9 cellular contexts compared by ENCODE assay signal in the genomic region with DNA sequence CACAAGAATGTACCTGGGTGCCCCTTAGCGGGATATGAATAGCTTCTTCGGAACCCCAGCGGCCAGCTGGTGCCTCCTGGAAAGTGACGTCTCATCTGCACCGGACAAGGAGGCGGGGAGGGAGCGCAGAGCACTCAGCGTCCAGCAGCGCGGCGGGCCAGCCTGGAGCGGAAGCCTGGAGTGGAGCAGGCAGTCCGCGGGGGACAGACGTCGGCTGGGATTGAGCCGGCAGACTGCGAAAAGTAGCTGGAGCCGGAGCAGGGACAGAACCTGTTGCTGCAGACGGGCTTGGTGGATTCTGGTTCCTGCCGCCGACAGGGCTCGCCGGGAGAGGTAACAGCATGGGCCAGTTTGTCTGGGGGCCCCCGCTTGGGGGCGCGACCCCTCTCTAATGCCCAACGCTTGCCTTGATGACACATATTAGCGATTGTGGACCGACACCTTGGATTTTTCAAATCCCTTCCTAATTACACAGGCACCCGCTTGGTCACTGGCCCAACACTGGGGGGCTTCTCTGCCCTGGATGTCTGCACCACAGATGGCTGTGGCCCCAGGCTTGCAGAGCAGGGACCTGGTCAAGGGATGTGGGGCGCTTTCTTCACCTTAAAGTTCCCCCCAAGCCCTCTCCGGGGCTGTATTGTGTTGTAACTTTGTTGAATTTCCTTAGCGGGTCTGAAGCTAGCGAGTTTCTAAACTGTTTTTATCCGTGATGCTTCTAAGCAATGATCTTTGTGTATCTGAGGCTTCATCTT. TPM values are rescaled to one million over a fixed set of nuclear protein-coding genes. Genes with fewer than 3 reads are reported as not detected.
DNase-seq lines count a peak whose midpoint lies in the region; ATAC-seq, FAIRE-seq and TF ChIP-seq lines count a peak whose summit lies in the region.
"Had no signal": no experiment of that assay in that cellular context is flagged by ENCODE, and none has a peak within 500 bp of the region (broad histone marks: within the 10 kb centered on the region; RNA-seq: fewer than 3 reads in every experiment).

Gene NPFFR2, plus strand, starts transcription at position 133 of the 752 bp plus-strand sequence. CDS start 96,592 bp downstream, outside the sequence.

- no peak for TF ChIP-seq CTCF in HepG2 (CRISPR knock-in tag; IDR thresholded peaks at IDR 0.05)

- TF ChIP-seq EP300 in HepG2 (IDR thresholded peaks at IDR 0.05; ENCODE audit: low read depth in 2 of 2, low read length in 2 of 2), result no peak
- no peak for TF ChIP-seq EP300 in HepG2 (CRISPR knock-in tag; IDR thresholded peaks at IDR 0.05; ENCODE audit: borderline replicate concordance)

- peak; percentile 15 for DNase-seq in DMS153 (lab: John Stamatoyannopoulos, UW)
- no peak for DNase-seq in DMS153 treated with DMSO at 0.1 percent for 48 hours (lab: John Stamatoyannopoulos, UW; ENCODE audit: unreplicated experiment)
- no peak for DNase-seq in HepG2 (ENCODE audit: low spot score)
- no peak for DNase-seq in mesenteric fat pad (ENCODE audit: low spot score)
- no peak for DNase-seq in pons (ENCODE audit: low spot score)
- no peak for DNase-seq in activated T-cell treated with anti-CD3 and anti-CD28 coated beads, Interleukin-2, amount 50 U/mL, for 72 hours

- H3K4me1 ChIP-seq in ectodermal cell (ENCODE audit: control insufficient read depth, insufficient read depth, low read length) (peaks cover 3% of the 10 kb centered on the region), HepG2 (ENCODE audit: insufficient read depth, low read length) (no peaks in the 10 kb centered on the region), thymus (ENCODE audit: control insufficient read depth, insufficient read depth, low read length) (no peaks in the 10 kb centered on the region)

- POLR2A ChIA-PET in HepG2 (lab: Yijun Ruan, JAX), result no interaction called here

- H4K20me1 ChIP-seq in HepG2 (ENCODE audit: insufficient read depth, low read length), result no peaks in the 10 kb centered on the region

- peaks cover 15% of the 10 kb centered on the region for H3K27me3 Mint-ChIP-seq in activated T-cell treated with anti-CD3 and anti-CD28 coated beads, Interleukin-2, amount 50 U/mL, for 72 hours (ENCODE audit: low read depth)

- H3K9me3 ChIP-seq in ectodermal cell (ENCODE audit: control insufficient read depth, low read length) (no peaks in the 10 kb centered on the region), HepG2 (ENCODE audit: low read length) (no peaks in the 10 kb centered on the region), thymus (ENCODE audit: control insufficient read depth) (no peaks in the 10 kb centered on the region)

- no peak for TF ChIP-seq RAD21 in HepG2 (CRISPR knock-in tag; IDR thresholded peaks at IDR 0.05)

- H3K9me3 Mint-ChIP-seq in activated T-cell treated with anti-CD3 and anti-CD28 coated beads, Interleukin-2, amount 50 U/mL, for 72 hours, result no peaks in the 10 kb centered on the region

- H2AFZ ChIP-seq in HepG2 (ENCODE audit: low read length), result no peak within 1 kb of the TSS

- peaks cover 17% of the 10 kb centered on the region for H3K27me3 ChIP-seq in ectodermal cell (ENCODE audit: control insufficient read depth, insufficient read depth, low read length, poor library complexity, severe bottlenecking)
- H3K27me3 ChIP-seq in HepG2 (ENCODE audit: control insufficient read depth in 1 of 2, insufficient read depth in 2 of 2, low read length in 2 of 2), result peaks cover 0 to 7% of the 10 kb centered on the region in 2 experiments; a peak in 1 of 5 replicates
- H3K27me3 ChIP-seq in thymus (ENCODE audit: control insufficient read depth, insufficient read depth), result peaks cover 5% of the 10 kb centered on the region

- FAIRE-seq in HepG2 (lab: Jason Lieb, UNC), result no peak

- H3K36me3 ChIP-seq in ectodermal cell (ENCODE audit: control insufficient read depth, insufficient read depth, low read length) (no peaks in the 10 kb centered on the region), HepG2 (replicated peaks in 1 of 2; ENCODE audit: control insufficient read depth in 1 of 2, insufficient read depth in 2 of 2, low read length in 2 of 2) (no peaks in the 10 kb centered on the region), thymus (ENCODE audit: control insufficient read depth, insufficient read depth) (no peaks in the 10 kb centered on the region)

- in situ Hi-C loops in HepG2 (cut with HindIII; ENCODE audit: extremely low pct_ligation_motif_present, low pct_unique_long_range_greater_than_20kb), result no loop called here

- TF ChIP-seq POLR2A in HepG2 (IDR thresholded peaks at IDR 0.05; ENCODE audit: insufficient read depth in 1 of 2, low read depth in 2 of 2, low read length in 2 of 2), result no peak

- no peaks in the 10 kb centered on the region for H3K36me3 Mint-ChIP-seq in activated T-cell treated with anti-CD3 and anti-CD28 coated beads, Interleukin-2, amount 50 U/mL, for 72 hours (ENCODE audit: insufficient read depth in 2 of 2)

- no peaks in the 10 kb centered on the region for H3K4me1 Mint-ChIP-seq in activated T-cell treated with anti-CD3 and anti-CD28 coated beads, Interleukin-2, amount 50 U/mL, for 72 hours (ENCODE audit: low read depth)

- no peaks in the 10 kb centered on the region for H3K79me2 ChIP-seq in HepG2 (ENCODE audit: insufficient read depth, low read length)

- H3K4me3 Mint-ChIP-seq in activated T-cell treated with anti-CD3 and anti-CD28 coated beads, Interleukin-2, amount 50 U/mL, for 72 hours, result no peak within 1 kb of the TSS

- intact Hi-C loops in HepG2 (cut with micrococcal nuclease; ENCODE audit: unreplicated experiment), result no loop called here

- 11 to 16% methylated on average over 36 of the region's 36 CpGs for WGBS in ectodermal cell, 2 experiments
- WGBS in HepG2 (ENCODE audit: low lambda C conversion rate), result 5% methylated on average over 4 of the region's 36 CpGs
- 18% methylated on average over 36 of the region's 36 CpGs for WGBS in thymus

- H3K27ac ChIP-seq in ectodermal cell (ENCODE audit: insufficient read depth, low read depth, low read length, poor library complexity, severe bottlenecking), result no peak within 1 kb of the TSS
- no peak within 1 kb of the TSS for H3K27ac ChIP-seq in HepG2 (ENCODE audit: extremely low read length, insufficient read depth, low read length)
- H3K27ac ChIP-seq in thymus (ENCODE audit: low read depth), result peak within 1 kb of the TSS; percentile 48
- H3K27ac ChIP-seq: 22Rv1 had no signal

- no peak within 1 kb of the TSS for H3K9ac ChIP-seq in HepG2 (ENCODE audit: insufficient read depth, low read depth, low read length)

- CTCF ChIA-PET in HepG2 (lab: Yijun Ruan, JAX; ENCODE audit: low intra/inter-chr PET ratio, low total read pairs), result no interaction called here

- H3K4me3 ChIP-seq in ectodermal cell (ENCODE audit: insufficient read depth, low read depth, low read length) (peak within 1 kb of the TSS; percentile 45), HepG2 (replicated peaks in 1 of 3; ENCODE audit: insufficient read depth in 1 of 3, low read depth in 2 of 3, low read length in 3 of 3) (no peak within 1 kb of the TSS), thymus (ENCODE audit: low read length) (peak within 1 kb of the TSS; percentile 11)

- H3K27ac Mint-ChIP-seq in activated T-cell treated with anti-CD3 and anti-CD28 coated beads, Interleukin-2, amount 50 U/mL, for 72 hours, result no peak within 1 kb of the TSS

- no TSS peak for BruUV-seq in HepG2 (replicated peaks; lab: Mats Ljungman, UMichigan)

- no peak within 1 kb of the TSS for H3K4me2 ChIP-seq in HepG2 (ENCODE audit: low read depth, low read length)

- peak; percentile 67 for ATAC-seq in HepG2
- ATAC-seq in activated T-cell treated with anti-CD3 and anti-CD28 coated beads, Interleukin-2, amount 50 U/mL, for 72 hours (replicated peaks in 1 of 2), result no peak

TF ChIP-seq in HepG2, 621 proteins besides CTCF, POLR2A, EP300 and RAD21 (continues in another document):
- TF ChIP-seq ZNF224 (CRISPR knock-in tag; IDR thresholded peaks at IDR 0.05), result no peak

RNA-seq across cellular contexts. Expression of gene NPFFR2, which starts in this region (rescaled TPM):
- polyA plus RNA-seq in ectodermal cell (2013, experiment 1 of 4), result 0.37 TPM
- 0.21 TPM for polyA plus RNA-seq in ectodermal cell (2013, experiment 2 of 4)
- polyA plus RNA-seq in ectodermal cell (2013, experiment 3 of 4), result 0.43 TPM
- polyA plus RNA-seq in ectodermal cell (2013, experiment 4 of 4), result 0.28 TPM
- total RNA-seq in HepG2 (2016; rRNA removed; fragmentation: Illumina TruSeq; extraction: Trizol), result not detected in 2 replicates
- total RNA-seq in HepG2 (2016; cell fraction: cytosol; rRNA removed; fragmentation: Illumina TruSeq; extraction: Trizol; ENCODE audit: low read depth), result not detected in 2 replicates
- total RNA-seq in HepG2 (2016; cell fraction: insoluble cytoplasmic fraction; rRNA removed; fragmentation: Illumina TruSeq; extraction: Trizol), result not detected in 2 replicates
- not detected in 2 replicates for total RNA-seq in HepG2 (2016; cell fraction: membrane; rRNA removed; fragmentation: Illumina TruSeq; extraction: Trizol)
- not detected in 2 replicates for total RNA-seq in HepG2 (2016; cell fraction: nucleus; rRNA removed; fragmentation: Illumina TruSeq; extraction: Trizol)
- not detected in 2 replicates for polyA plus RNA-seq in HepG2 (2011; rRNA removed)
- not detected in 2 replicates for polyA plus RNA-seq in HepG2 (2011; cell fraction: cytosol; rRNA removed)
- not detected in 2 replicates for polyA plus RNA-seq in HepG2 (2011; cell fraction: nucleus; rRNA removed)
- polyA plus RNA-seq in HepG2 (2012), result not detected in 2 replicates
- not detected in 2 replicates for polyA plus RNA-seq in HepG2 (2016; cell fraction: cytosol; fragmentation: Illumina TruSeq; extraction: Trizol; ENCODE audit: low read depth)
- polyA plus RNA-seq in HepG2 (2016; cell fraction: insoluble cytoplasmic fraction; fragmentation: Illumina TruSeq; extraction: Trizol; ENCODE audit: low read depth), result not detected in 2 replicates
- not detected in 2 replicates for polyA plus RNA-seq in HepG2 (2016; cell fraction: membrane; fragmentation: Illumina TruSeq; extraction: Trizol; ENCODE audit: low read depth)
- polyA plus RNA-seq in HepG2 (2016; cell fraction: nucleus; fragmentation: Illumina TruSeq; extraction: Trizol; ENCODE audit: insufficient read depth, low read depth), result not detected in 2 replicates
- not detected in 2 replicates for polyA minus RNA-seq in HepG2 (2011; rRNA and poly(A)+ RNA removed; ENCODE audit: low replicate concordance)
- polyA minus RNA-seq in HepG2 (2011; cell fraction: cytosol; rRNA and poly(A)+ RNA removed), result not detected in 2 replicates
- polyA minus RNA-seq in HepG2 (2011; cell fraction: nucleus; rRNA and poly(A)+ RNA removed), result not detected in 2 replicates
- 6.7 TPM for polyA plus RNA-seq in thymus
- total RNA-seq in mesenteric fat pad, result not detected
- not detected for total RNA-seq in activated T-cell treated with anti-CD3 and anti-CD28 coated beads, Interleukin-2, amount 50 U/mL, for 72 hours

Comparison
In these comparisons a context has a peak if more than half of its experiments do, and no peak if none do; other contexts are left out.
1. Peak in ATAC-seq in HepG2; RNA of the gene not detected or under 1 TPM.
2. H3K4me3 ChIP-seq: peak in ectodermal cell (single experiment) and thymus (single experiment); none in HepG2 (0 of 3).